1 cellular context compared by ENCODE assay signal in genomic region chr5:112366987-112367386, GRCh38.
TF ChIP-seq lines count a peak whose summit lies in the region.

No MANE protein-coding gene starts in this region.

TF ChIP-seq in K562, 482 proteins besides CTCF, POLR2A, EP300 and RAD21 (continued from another document):
- TF ChIP-seq KAT7 (CRISPR knock-in tag; IDR thresholded peaks at IDR 0.05; ENCODE audit: borderline replicate concordance) (no peak), ZNF584 (CRISPR knock-in tag; IDR thresholded peaks at IDR 0.05; ENCODE audit: low read depth) (no peak), TAF15 (IDR thresholded peaks at IDR 0.05; ENCODE audit: low read depth, low read length) (no peak), PBX2 (CRISPR knock-in tag; IDR thresholded peaks at IDR 0.05; ENCODE audit: low read depth) (no peak), PBX2 (tag; conservative IDR thresholded peaks at IDR 0.05; ENCODE audit: low read depth) (0 out of 2 replicates have a peak, but pooled peaks have one; percentile 10), DNMT1 (IDR thresholded peaks at IDR 0.05) (no peak), ZNF121 (CRISPR knock-in tag; conservative IDR thresholded peaks at IDR 0.05) (no peak), CTBP1 (IDR thresholded peaks at IDR 0.05; ENCODE audit: borderline replicate concordance) (no peak), SRF (CRISPR knock-in tag; IDR thresholded peaks at IDR 0.05) (no peak), KAT2B (IDR thresholded peaks at IDR 0.05; ENCODE audit: low read depth, low read length) (no peak), TAF1 (IDR thresholded peaks at IDR 0.05; ENCODE audit: control insufficient read depth, extremely low read depth, insufficient read depth, low read length, severe bottlenecking) (no peak), TEAD1 (CRISPR knock-in tag; IDR thresholded peaks at IDR 0.05) (no peak), ZNF589 (CRISPR knock-in tag; IDR thresholded peaks at IDR 0.05; ENCODE audit: low read depth) (no peak), ZNF512 (tag; IDR thresholded peaks at IDR 0.05) (no peak), TAL1 (IDR thresholded peaks at IDR 0.05) (peak; percentile 36; the same call in 1 of the 2 replicates), STAT6 (CRISPR knock-in tag; IDR thresholded peaks at IDR 0.05) (no peak), SPI1 (IDR thresholded peaks at IDR 0.05; ENCODE audit: borderline replicate concordance, low read depth, low read length) (no peak), IFI16 (CRISPR knock-in tag; IDR thresholded peaks at IDR 0.05) (no peak), ZNF699 (CRISPR knock-in tag; IDR thresholded peaks at IDR 0.05; ENCODE audit: insufficient replicate concordance) (no peak), TCFL5 (CRISPR knock-in tag; conservative IDR thresholded peaks at IDR 0.05) (no peak), CEBPB (tag; IDR thresholded peaks at IDR 0.05) (peak; percentile 80), ESRRA (IDR thresholded peaks at IDR 0.05; ENCODE audit: borderline replicate concordance, low read depth) (no peak), PKNOX1 (IDR thresholded peaks at IDR 0.05) (no peak), BMI1 (IDR thresholded peaks at IDR 0.05; ENCODE audit: low read length) (no peak), HMG20A (CRISPR knock-in tag; conservative IDR thresholded peaks at IDR 0.05) (no peak), FOXJ3 (CRISPR knock-in tag; IDR thresholded peaks at IDR 0.05) (no peak)
